ENCODE assay signal across 1 cellular context in the genomic region with DNA sequence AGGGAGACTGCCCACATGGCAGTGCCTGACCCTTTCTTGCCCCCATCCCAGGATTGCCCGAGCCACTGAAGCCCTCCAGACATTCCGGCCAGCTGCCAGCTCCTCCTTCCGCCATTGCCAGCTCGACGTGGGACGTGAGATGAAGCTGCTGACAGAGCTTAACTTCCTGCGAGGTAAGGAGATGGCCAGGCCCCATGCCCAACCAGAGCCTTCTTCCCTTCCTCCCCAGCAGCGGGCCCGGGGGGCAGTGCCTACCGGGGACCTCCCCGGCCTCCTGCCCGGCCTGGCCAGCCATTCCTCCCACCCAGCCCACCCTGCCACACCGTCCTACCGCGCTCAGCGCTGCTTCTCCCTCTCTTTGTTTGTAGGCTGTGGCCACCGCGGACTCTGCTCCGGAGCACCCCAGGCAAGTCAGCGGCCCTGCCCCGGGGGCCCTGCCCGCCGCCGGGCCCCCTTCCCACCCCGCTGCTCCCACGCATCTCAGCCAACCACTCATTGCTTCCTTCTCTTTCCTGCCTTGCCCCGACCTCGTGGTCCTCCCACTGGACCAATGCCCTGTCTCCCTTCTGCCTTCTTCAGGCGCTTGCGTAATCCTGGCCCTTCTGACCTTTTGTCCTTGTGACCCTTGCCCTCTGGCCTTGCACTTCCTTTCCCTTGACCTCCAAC.
TF ChIP-seq lines count a peak whose summit lies in the region.

No MANE protein-coding gene starts in this region.

TF ChIP-seq in H1, 55 proteins besides CTCF, POLR2A, EP300 and RAD21:
- TF ChIP-seq SUZ12 (IDR thresholded peaks at IDR 0.05; ENCODE audit: low read length) (no peak), CEBPB (IDR thresholded peaks at IDR 0.05; ENCODE audit: low read depth, low read length) (peak; percentile 57), CHD1 (IDR thresholded peaks at IDR 0.05; ENCODE audit: low read depth, low read length) (no peak), SIN3A (conservative IDR thresholded peaks at IDR 0.05 in 1 of 2, IDR thresholded peaks at IDR 0.05 in 1 of 2; ENCODE audit: low read depth in 1 of 2, low read length in 2 of 2) (no peak), KDM5A (IDR thresholded peaks at IDR 0.05; ENCODE audit: low read length) (no peak), GTF2F1 (IDR thresholded peaks at IDR 0.05; ENCODE audit: borderline replicate concordance, low read depth, low read length) (no peak)
- TF ChIP-seq, protein P1, sequence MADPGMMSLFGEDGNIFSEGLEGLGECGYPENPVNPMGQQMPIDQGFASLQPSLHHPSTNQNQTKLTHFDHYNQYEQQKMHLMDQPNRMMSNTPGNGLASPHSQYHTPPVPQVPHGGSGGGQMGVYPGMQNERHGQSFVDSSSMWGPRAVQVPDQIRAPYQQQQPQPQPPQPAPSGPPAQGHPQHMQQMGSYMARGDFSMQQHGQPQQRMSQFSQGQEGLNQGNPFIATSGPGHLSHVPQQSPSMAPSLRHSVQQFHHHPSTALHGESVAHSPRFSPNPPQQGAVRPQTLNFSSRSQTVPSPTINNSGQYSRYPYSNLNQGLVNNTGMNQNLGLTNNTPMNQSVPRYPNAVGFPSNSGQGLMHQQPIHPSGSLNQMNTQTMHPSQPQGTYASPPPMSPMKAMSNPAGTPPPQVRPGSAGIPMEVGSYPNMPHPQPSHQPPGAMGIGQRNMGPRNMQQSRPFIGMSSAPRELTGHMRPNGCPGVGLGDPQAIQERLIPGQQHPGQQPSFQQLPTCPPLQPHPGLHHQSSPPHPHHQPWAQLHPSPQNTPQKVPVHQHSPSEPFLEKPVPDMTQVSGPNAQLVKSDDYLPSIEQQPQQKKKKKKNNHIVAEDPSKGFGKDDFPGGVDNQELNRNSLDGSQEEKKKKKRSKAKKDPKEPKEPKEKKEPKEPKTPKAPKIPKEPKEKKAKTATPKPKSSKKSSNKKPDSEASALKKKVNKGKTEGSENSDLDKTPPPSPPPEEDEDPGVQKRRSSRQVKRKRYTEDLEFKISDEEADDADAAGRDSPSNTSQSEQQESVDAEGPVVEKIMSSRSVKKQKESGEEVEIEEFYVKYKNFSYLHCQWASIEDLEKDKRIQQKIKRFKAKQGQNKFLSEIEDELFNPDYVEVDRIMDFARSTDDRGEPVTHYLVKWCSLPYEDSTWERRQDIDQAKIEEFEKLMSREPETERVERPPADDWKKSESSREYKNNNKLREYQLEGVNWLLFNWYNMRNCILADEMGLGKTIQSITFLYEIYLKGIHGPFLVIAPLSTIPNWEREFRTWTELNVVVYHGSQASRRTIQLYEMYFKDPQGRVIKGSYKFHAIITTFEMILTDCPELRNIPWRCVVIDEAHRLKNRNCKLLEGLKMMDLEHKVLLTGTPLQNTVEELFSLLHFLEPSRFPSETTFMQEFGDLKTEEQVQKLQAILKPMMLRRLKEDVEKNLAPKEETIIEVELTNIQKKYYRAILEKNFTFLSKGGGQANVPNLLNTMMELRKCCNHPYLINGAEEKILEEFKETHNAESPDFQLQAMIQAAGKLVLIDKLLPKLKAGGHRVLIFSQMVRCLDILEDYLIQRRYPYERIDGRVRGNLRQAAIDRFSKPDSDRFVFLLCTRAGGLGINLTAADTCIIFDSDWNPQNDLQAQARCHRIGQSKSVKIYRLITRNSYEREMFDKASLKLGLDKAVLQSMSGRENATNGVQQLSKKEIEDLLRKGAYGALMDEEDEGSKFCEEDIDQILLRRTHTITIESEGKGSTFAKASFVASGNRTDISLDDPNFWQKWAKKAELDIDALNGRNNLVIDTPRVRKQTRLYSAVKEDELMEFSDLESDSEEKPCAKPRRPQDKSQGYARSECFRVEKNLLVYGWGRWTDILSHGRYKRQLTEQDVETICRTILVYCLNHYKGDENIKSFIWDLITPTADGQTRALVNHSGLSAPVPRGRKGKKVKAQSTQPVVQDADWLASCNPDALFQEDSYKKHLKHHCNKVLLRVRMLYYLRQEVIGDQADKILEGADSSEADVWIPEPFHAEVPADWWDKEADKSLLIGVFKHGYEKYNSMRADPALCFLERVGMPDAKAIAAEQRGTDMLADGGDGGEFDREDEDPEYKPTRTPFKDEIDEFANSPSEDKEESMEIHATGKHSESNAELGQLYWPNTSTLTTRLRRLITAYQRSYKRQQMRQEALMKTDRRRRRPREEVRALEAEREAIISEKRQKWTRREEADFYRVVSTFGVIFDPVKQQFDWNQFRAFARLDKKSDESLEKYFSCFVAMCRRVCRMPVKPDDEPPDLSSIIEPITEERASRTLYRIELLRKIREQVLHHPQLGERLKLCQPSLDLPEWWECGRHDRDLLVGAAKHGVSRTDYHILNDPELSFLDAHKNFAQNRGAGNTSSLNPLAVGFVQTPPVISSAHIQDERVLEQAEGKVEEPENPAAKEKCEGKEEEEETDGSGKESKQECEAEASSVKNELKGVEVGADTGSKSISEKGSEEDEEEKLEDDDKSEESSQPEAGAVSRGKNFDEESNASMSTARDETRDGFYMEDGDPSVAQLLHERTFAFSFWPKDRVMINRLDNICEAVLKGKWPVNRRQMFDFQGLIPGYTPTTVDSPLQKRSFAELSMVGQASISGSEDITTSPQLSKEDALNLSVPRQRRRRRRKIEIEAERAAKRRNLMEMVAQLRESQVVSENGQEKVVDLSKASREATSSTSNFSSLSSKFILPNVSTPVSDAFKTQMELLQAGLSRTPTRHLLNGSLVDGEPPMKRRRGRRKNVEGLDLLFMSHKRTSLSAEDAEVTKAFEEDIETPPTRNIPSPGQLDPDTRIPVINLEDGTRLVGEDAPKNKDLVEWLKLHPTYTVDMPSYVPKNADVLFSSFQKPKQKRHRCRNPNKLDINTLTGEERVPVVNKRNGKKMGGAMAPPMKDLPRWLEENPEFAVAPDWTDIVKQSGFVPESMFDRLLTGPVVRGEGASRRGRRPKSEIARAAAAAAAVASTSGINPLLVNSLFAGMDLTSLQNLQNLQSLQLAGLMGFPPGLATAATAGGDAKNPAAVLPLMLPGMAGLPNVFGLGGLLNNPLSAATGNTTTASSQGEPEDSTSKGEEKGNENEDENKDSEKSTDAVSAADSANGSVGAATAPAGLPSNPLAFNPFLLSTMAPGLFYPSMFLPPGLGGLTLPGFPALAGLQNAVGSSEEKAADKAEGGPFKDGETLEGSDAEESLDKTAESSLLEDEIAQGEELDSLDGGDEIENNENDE (IDR thresholded peaks at IDR 0.05; ENCODE audit: insufficient replicate concordance, low read length): no peak
